8 cellular contexts compared by ENCODE assay signal in the genomic region with DNA sequence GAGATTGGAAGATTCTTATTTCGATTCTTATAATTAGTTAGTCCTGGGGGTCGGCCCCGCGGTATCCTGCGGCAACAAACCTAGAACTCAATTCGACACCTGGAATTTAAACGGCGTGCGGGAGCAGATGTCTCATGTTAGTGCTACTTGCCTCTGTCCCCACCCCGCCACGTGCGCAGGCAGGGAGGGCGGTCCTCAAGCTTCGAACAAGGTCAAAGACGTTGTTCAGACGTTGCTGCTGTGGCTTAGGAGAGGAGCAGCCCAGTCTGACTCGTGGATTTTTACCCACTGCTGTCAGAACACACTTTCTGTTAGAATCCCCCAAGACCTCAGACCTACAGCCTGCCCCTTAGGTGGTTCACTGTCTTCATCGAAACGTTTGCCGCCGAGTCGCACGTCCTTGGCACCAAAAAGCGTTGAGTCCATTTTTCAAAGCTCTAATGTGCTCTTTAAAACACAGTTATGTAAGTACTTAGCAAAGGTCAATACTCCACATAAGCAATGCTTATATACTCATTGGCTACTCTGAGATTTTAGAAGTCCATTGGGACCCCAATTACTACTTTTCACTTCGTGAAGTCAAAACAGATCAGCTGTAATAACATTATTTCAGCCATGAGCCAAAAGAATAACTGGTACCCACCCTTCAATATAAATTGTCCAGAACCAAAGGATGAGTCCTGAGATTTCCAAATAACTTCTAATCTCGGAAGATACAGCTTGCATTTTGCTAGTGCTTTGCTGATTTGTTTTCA. TPM values are rescaled to one million over a fixed set of nuclear protein-coding genes. Genes with fewer than 3 reads are reported as not detected.
A peak's percentile ranks its signal among the peaks of the same experiment; 100 is the strongest.
DNase-seq lines count a peak whose midpoint lies in the region; ATAC-seq, FAIRE-seq and TF ChIP-seq lines count a peak whose summit lies in the region.

No MANE protein-coding gene starts in this region.

- peaks cover 24% of the 10 kb centered on the region for H4K20me1 ChIP-seq in SU-DHL-6 (ENCODE audit: low read depth, low read length)
- peaks cover 12% of the 10 kb centered on the region for H4K20me1 ChIP-seq in endothelial cell of umbilical vein (replicated peaks; ENCODE audit: control insufficient read depth, extremely low read depth, insufficient read depth, low read length)

- TF ChIP-seq POLR2A in endothelial cell of umbilical vein (IDR thresholded peaks at IDR 0.05; ENCODE audit: low read depth, low read length) = peak; percentile 81

- dilution Hi-C loops in endothelial cell of umbilical vein (cut with MboI; ENCODE audit: extremely low pct_ligation_motif_present, low sequenced_read_pairs) = no loop called here

- H3K9me2 ChIP-seq in SU-DHL-6 (replicated peaks; ENCODE audit: insufficient read depth, low read length) = no peaks in the 10 kb centered on the region

- no peak for FAIRE-seq in endothelial cell of umbilical vein (lab: Jason Lieb, UNC)

- intact Hi-C loops in endothelial cell of umbilical vein (cut with micrococcal nuclease) = loop anchor here (1.0 to 10.0 kb wide), 6 partner anchors 22 to 1273 kb away; a partner anchor contains a TSS

- H3K9me3 ChIP-seq in SU-DHL-6 (ENCODE audit: insufficient read depth, low read length) (no peaks in the 10 kb centered on the region), endothelial cell of umbilical vein (replicated peaks; ENCODE audit: control insufficient read depth, insufficient read depth, low read length) (no peaks in the 10 kb centered on the region), muscle layer of duodenum (ENCODE audit: control insufficient read depth in 1 of 2, low read length in 2 of 2) (no peaks in the 10 kb centered on the region)

- H3K27me3 ChIP-seq in GM06990 (replicated peaks; ENCODE audit: control insufficient read depth, insufficient read depth, low read length) (no peaks in the 10 kb centered on the region), SU-DHL-6 (ENCODE audit: low read length) (no peaks in the 10 kb centered on the region), endothelial cell of umbilical vein (ENCODE audit: control insufficient read depth in 2 of 2, insufficient read depth in 2 of 2, low read length in 2 of 2) (no peaks in the 10 kb centered on the region), muscle layer of duodenum (ENCODE audit: low read depth, low read length) (no peaks in the 10 kb centered on the region)

- POLR2A ChIA-PET in endothelial cell of umbilical vein (lab: Charles Lee) = interaction anchor here (0.7 to 1.6 kb wide), 2 partner anchors 9 to 22 kb away, joined by 7 to 18 read pairs; no protein-coding TSS in a partner anchor

- H3K4me1 ChIP-seq in endothelial cell of umbilical vein (ENCODE audit: control insufficient read depth, extremely low read depth, insufficient read depth, low read length) (peaks cover 26% of the 10 kb centered on the region), muscle layer of duodenum (ENCODE audit: control insufficient read depth in 1 of 2, insufficient read depth in 2 of 2, low read length in 2 of 2) (peaks cover 0 to 17% of the 10 kb centered on the region in 2 donors)

- H3K9me1 ChIP-seq in endothelial cell of umbilical vein (replicated peaks; ENCODE audit: control insufficient read depth, extremely low read depth, insufficient read depth, low read length) = no peaks in the 10 kb centered on the region

- peak overlapping the region; percentile 93 for H3K9ac ChIP-seq in SU-DHL-6 (ENCODE audit: low read length)
- peak overlapping the region; percentile 64 for H3K9ac ChIP-seq in endothelial cell of umbilical vein (replicated peaks; ENCODE audit: extremely low read depth, insufficient read depth, low read length)

- CTCF ChIA-PET in endothelial cell of umbilical vein (lab: Charles Lee) = interaction anchor here (0.8 to 2.6 kb wide), 8 partner anchors 12 to 296 kb away, joined by 3 to 14 read pairs (median 4); no protein-coding TSS in a partner anchor

- H3K4me3 ChIP-seq in GM06990 (replicated peaks; ENCODE audit: low read depth, low read length) (peak overlapping the region; percentile 67), SU-DHL-6 (ENCODE audit: insufficient read depth, low read length, poor library complexity, severe bottlenecking) (peak overlapping the region; percentile 50), endothelial cell of umbilical vein (replicated peaks in 1 of 3; ENCODE audit: insufficient read depth in 1 of 3, low read depth in 1 of 3, low read length in 3 of 3) (peak overlapping the region; percentile 2 to 65 (median 54)), muscle layer of duodenum (ENCODE audit: low read depth in 1 of 2, low read length in 2 of 2) (peak overlapping the region; percentile 86 to 91)

- H3K36me3 ChIP-seq in GM06990 (ENCODE audit: control insufficient read depth, insufficient read depth, low read length) (peaks cover 3% of the 10 kb centered on the region; the same call in 1 of the 2 replicates), SU-DHL-6 (ENCODE audit: low read length) (peaks cover 24% of the 10 kb centered on the region), endothelial cell of umbilical vein (ENCODE audit: control insufficient read depth in 2 of 2, extremely low read depth in 1 of 2, insufficient read depth in 2 of 2, low read length in 2 of 2) (peaks cover 0 to 2% of the 10 kb centered on the region in 2 experiments), muscle layer of duodenum (ENCODE audit: control insufficient read depth in 1 of 2, insufficient read depth in 2 of 2, low read length in 2 of 2) (peaks cover 0 to 6% of the 10 kb centered on the region in 2 donors)

- H3F3A ChIP-seq in SU-DHL-6 (ENCODE audit: insufficient read depth) = peaks cover 20% of the 10 kb centered on the region

- ATAC-seq in GM19397 (IDR thresholded peaks at IDR 0.05; ENCODE audit: unreplicated experiment) = peak; percentile 55
- ATAC-seq in HG03432 (IDR thresholded peaks at IDR 0.05; ENCODE audit: unreplicated experiment) = peak; percentile 48

- H3K79me2 ChIP-seq in SU-DHL-6 (ENCODE audit: insufficient read depth, low read length) (peaks cover 38% of the 10 kb centered on the region), endothelial cell of umbilical vein (ENCODE audit: control insufficient read depth, insufficient read depth, low read length) (peaks cover 39% of the 10 kb centered on the region)

- BruUV-seq in endothelial cell of umbilical vein (replicated peaks; lab: Mats Ljungman, UMichigan) = TSS peak; percentile 93

- DNase-seq in GM06990 (ENCODE audit: extremely low read depth, insufficient read length) (no peak), endothelial cell of umbilical vein (ENCODE audit: low read depth, low spot score) (no peak), hippocampal formation (lab: John Stamatoyannopoulos, UW) (no peak)
- no peak for DNase-seq in stimulated activated CD4-positive, alpha-beta T cell treated with anti-CD3 and anti-CD28 coated beads, Interleukin-12 subunit alpha, Interleukin-12 subunit beta, amount 100 ng/mL, for 4 hours

- H3K4me2 ChIP-seq in SU-DHL-6 (ENCODE audit: low read depth, low read length, poor library complexity, severe bottlenecking) (peak overlapping the region; percentile 56), endothelial cell of umbilical vein (ENCODE audit: insufficient read depth, low read length) (peak overlapping the region; percentile 68)

- TF ChIP-seq CTCF in GM06990 (IDR thresholded peaks at IDR 0.05; ENCODE audit: insufficient read depth, low read length, poor library complexity, severe bottlenecking) = no peak
- TF ChIP-seq CTCF in SU-DHL-6 (IDR thresholded peaks at IDR 0.05; ENCODE audit: insufficient read depth, low read length, poor library complexity, severe bottlenecking) = no peak
- no peak for TF ChIP-seq CTCF in endothelial cell of umbilical vein (IDR thresholded peaks at IDR 0.05; ENCODE audit: extremely low read depth in 1 of 2, insufficient read depth in 1 of 2, low read depth in 1 of 2, low read length in 2 of 2)

- peak overlapping the region; percentile 54 for H2AFZ ChIP-seq in SU-DHL-6 (ENCODE audit: low read depth, low read length, severe bottlenecking)
- peak overlapping the region; percentile 6 for H2AFZ ChIP-seq in endothelial cell of umbilical vein (ENCODE audit: low read depth, low read length)

- H3K27ac ChIP-seq in SU-DHL-6 (ENCODE audit: low read depth, low read length) = peak overlapping the region; percentile 63
- peak overlapping the region; percentile 97 for H3K27ac ChIP-seq in endothelial cell of umbilical vein (ENCODE audit: insufficient read depth, low read depth, low read length)
- H3K27ac ChIP-seq in muscle layer of duodenum (ENCODE audit: low read length) = peak overlapping the region; percentile 99

RNA-seq across cellular contexts. Expression of a gene that starts 2.7 kb away (rescaled TPM):
- 121 and 129 TPM in 2 replicates for total RNA-seq in endothelial cell of umbilical vein
- 34.7 and 36.5 TPM in 2 replicates for polyA plus RNA-seq in endothelial cell of umbilical vein
- 55.6 and 58.9 TPM in 2 replicates for polyA plus RNA-seq in endothelial cell of umbilical vein (2011; cell fraction: cytosol; rRNA removed)
- 55.1 and 76.7 TPM in 2 replicates for polyA plus RNA-seq in endothelial cell of umbilical vein (2011; cell fraction: nucleus; rRNA removed)
- polyA plus RNA-seq in endothelial cell of umbilical vein (2012) = 57.2 and 77.1 TPM in 2 replicates
- polyA minus RNA-seq in endothelial cell of umbilical vein = 64.3 and 67.3 TPM in 2 replicates
- polyA minus RNA-seq in endothelial cell of umbilical vein (2011; cell fraction: cytosol; rRNA and poly(A)+ RNA removed) = 52.2 TPM
- polyA minus RNA-seq in endothelial cell of umbilical vein (2011; cell fraction: nucleus; rRNA and poly(A)+ RNA removed) = 53.7 and 54.5 TPM in 2 replicates

RNA-seq across cellular contexts. Expression of a gene that starts 53.1 kb away (rescaled TPM):
- 51.9 and 52.6 TPM in 2 replicates for total RNA-seq in endothelial cell of umbilical vein
- polyA plus RNA-seq in endothelial cell of umbilical vein = 19.0 and 25.4 TPM in 2 replicates
- polyA plus RNA-seq in endothelial cell of umbilical vein (2011; cell fraction: cytosol; rRNA removed) = 29.7 and 38.1 TPM in 2 replicates
- polyA plus RNA-seq in endothelial cell of umbilical vein (2011; cell fraction: nucleus; rRNA removed) = 24.4 and 35.9 TPM in 2 replicates
- 17.9 and 39.6 TPM in 2 replicates for polyA plus RNA-seq in endothelial cell of umbilical vein (2012)
- polyA minus RNA-seq in endothelial cell of umbilical vein = 20.2 and 28.5 TPM in 2 replicates
- 31.2 TPM for polyA minus RNA-seq in endothelial cell of umbilical vein (2011; cell fraction: cytosol; rRNA and poly(A)+ RNA removed)
- 35.1 and 35.7 TPM in 2 replicates for polyA minus RNA-seq in endothelial cell of umbilical vein (2011; cell fraction: nucleus; rRNA and poly(A)+ RNA removed)

RNA-seq across cellular contexts. Expression of a gene that starts 54.8 kb away (rescaled TPM):
- 15.3 and 24.1 TPM in 2 replicates for total RNA-seq in endothelial cell of umbilical vein
- 7.5 and 7.7 TPM in 2 replicates for polyA plus RNA-seq in endothelial cell of umbilical vein
- 13.1 and 15.4 TPM in 2 replicates for polyA plus RNA-seq in endothelial cell of umbilical vein (2011; cell fraction: cytosol; rRNA removed)
- polyA plus RNA-seq in endothelial cell of umbilical vein (2011; cell fraction: nucleus; rRNA removed) = 4.7 and 8.0 TPM in 2 replicates
- polyA plus RNA-seq in endothelial cell of umbilical vein (2012) = 16.0 and 25.9 TPM in 2 replicates
- 1.7 and 3.3 TPM in 2 replicates for polyA minus RNA-seq in endothelial cell of umbilical vein
- polyA minus RNA-seq in endothelial cell of umbilical vein (2011; cell fraction: cytosol; rRNA and poly(A)+ RNA removed) = 6.1 TPM
- polyA minus RNA-seq in endothelial cell of umbilical vein (2011; cell fraction: nucleus; rRNA and poly(A)+ RNA removed) = 0.82 and 0.87 TPM in 2 replicates

RNA-seq across cellular contexts. Expression of a gene that starts 54.9 kb away (rescaled TPM):
- 35.3 and 39.2 TPM in 2 replicates for total RNA-seq in endothelial cell of umbilical vein
- polyA plus RNA-seq in endothelial cell of umbilical vein = 9.9 and 13.7 TPM in 2 replicates
- polyA plus RNA-seq in endothelial cell of umbilical vein (2011; cell fraction: cytosol; rRNA removed) = 22.1 and 22.3 TPM in 2 replicates
- 23.5 and 24.5 TPM in 2 replicates for polyA plus RNA-seq in endothelial cell of umbilical vein (2011; cell fraction: nucleus; rRNA removed)
- 23.4 and 41.0 TPM in 2 replicates for polyA plus RNA-seq in endothelial cell of umbilical vein (2012)
- polyA minus RNA-seq in endothelial cell of umbilical vein = 13.9 and 15.0 TPM in 2 replicates
- 20.0 TPM for polyA minus RNA-seq in endothelial cell of umbilical vein (2011; cell fraction: cytosol; rRNA and poly(A)+ RNA removed)
- 20.8 and 21.1 TPM in 2 replicates for polyA minus RNA-seq in endothelial cell of umbilical vein (2011; cell fraction: nucleus; rRNA and poly(A)+ RNA removed)
